20 cellular contexts compared by ENCODE assay signal in the genomic region with DNA sequence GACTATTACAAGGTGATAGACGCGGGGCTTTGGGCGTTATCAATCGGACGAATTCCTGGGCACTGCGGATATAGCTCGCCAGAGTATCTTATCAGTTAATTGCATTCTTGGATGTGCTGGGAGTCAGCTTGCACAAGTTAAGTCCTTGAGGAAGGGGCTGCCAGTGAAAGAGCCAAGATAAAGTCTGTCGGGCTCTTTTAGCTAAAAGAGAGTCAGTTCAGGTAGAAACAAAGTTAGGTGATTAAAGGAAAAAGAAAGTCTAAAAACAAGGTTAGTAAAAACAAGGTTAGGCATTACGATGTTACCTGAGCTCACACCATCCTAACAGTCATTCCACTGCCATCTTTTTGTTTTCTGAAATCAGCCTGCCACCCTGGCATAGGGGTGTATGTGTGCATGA. TPM values are rescaled to one million over a fixed set of nuclear protein-coding genes. Genes with fewer than 3 reads are reported as not detected.
"Had no signal": no experiment of that assay in that cellular context is flagged by ENCODE, and none has a peak within 500 bp of the region (broad histone marks: within the 10 kb centered on the region; RNA-seq: fewer than 3 reads in every experiment).

No MANE protein-coding gene starts in this region.

- H3K27ac Mint-ChIP-seq: nephron, T-cell had no signal

- H3K36me3 Mint-ChIP-seq: T-cell had no signal

- DNase-seq: activated CD4-positive, alpha-beta T cell treated with anti-CD3 and anti-CD28 coated beads, Interleukin-2, amount 50 U/mL, for 1 hour; activated CD8-positive, alpha-beta memory T cell treated with anti-CD3 and anti-CD28 coated beads for 24 hours; activated CD8-positive, alpha-beta memory T cell treated with anti-CD3 and anti-CD28 coated beads, Interleukin-2, amount 50 U/mL, for 48 hours; activated effector memory CD4-positive, alpha-beta T cell treated with anti-CD3 and anti-CD28 coated beads, Interleukin-2, amount 50 U/mL, for 16 hours; activated naive CD4-positive, alpha-beta T cell treated with anti-CD3 and anti-CD28 coated beads, Interleukin-2, amount 50 U/mL, for 16 hours; activated T-cell treated with anti-CD3 and anti-CD28 coated beads, Interleukin-2, amount 50 U/mL, for 48 hours; effector CD4-positive, alpha-beta T cell; heart left ventricle; stimulated activated CD4-positive, alpha-beta T cell treated with anti-CD3 and anti-CD28 coated beads, Interleukin-12 subunit alpha, Interleukin-12 subunit beta, amount 100 ng/mL, for 4 hours; stimulated activated CD4-positive, alpha-beta T cell treated with anti-CD3 and anti-CD28 coated beads, Interleukin-1b, Interleukin-23, amount 100 ng/mL, for 48 hours; stimulated activated CD8-positive, alpha-beta memory T cell treated with anti-CD3 and anti-CD28 coated beads, Interleukin-4, amount 100 ng/mL, for 48 hours; stimulated activated naive CD4-positive, alpha-beta T cell; T-cell; thyroid gland had no signal

- H3K9me3 Mint-ChIP-seq: T-cell had no signal

- H3K4me3 ChIP-seq: ascending aorta, coronary artery, esophagus muscularis mucosa, gastroesophageal sphincter, heart left ventricle, thyroid gland had no signal

- H3K4me3 Mint-ChIP-seq: nephron, T-cell had no signal

- H3K9me3 ChIP-seq: ascending aorta, esophagus muscularis mucosa, gastroesophageal sphincter, thyroid gland had no signal

- H3K27ac ChIP-seq: ascending aorta, coronary artery, esophagus muscularis mucosa, gastroesophageal sphincter, heart left ventricle, thyroid gland had no signal

- ATAC-seq: activated CD4-positive, CD25-positive, alpha-beta regulatory T cell treated with anti-CD3 and anti-CD28 coated beads, Interleukin-2, amount 50 U/mL, for 24 hours; gastroesophageal sphincter; heart left ventricle; T-cell had no signal

- H3K36me3 ChIP-seq: ascending aorta, esophagus muscularis mucosa, gastroesophageal sphincter, heart left ventricle, thyroid gland had no signal

- H3K4me1 ChIP-seq: ascending aorta, esophagus muscularis mucosa, gastroesophageal sphincter had no signal

- H3K27me3 ChIP-seq: ascending aorta, thyroid gland had no signal

RNA-seq across cellular contexts. Expression of a gene that starts 6.1 kb away (rescaled TPM):
- total RNA-seq: ascending aorta had no signal
